13 cellular contexts compared by ENCODE assay signal in the genomic region with DNA sequence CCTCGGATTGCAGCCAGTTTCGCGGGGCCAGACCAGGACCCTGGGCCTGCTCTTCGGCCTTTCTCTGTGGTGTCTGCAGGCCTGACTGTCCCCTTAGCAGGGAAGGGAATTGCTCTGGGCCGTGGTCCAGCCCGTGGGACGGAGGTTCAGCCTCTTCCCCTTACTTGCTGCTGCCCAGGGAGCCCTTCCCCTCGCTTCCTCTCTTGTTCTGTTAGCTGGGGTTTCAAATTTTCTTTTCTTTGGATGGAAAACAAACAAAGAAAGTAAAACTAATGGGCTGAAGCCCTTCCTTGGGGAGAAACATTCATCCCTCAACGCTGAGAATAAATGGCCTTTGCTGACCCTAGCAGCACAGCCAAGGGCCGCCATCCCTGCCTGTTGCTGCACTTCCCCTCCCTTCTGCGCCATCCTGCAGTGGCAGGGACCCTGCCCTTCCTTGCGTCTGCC. TPM values are rescaled to one million over a fixed set of nuclear protein-coding genes. Genes with fewer than 3 reads are reported as not detected.
A peak's percentile ranks its signal among the peaks of the same experiment; 100 is the strongest.
DNase-seq lines count a peak whose midpoint lies in the region; ATAC-seq, FAIRE-seq and TF ChIP-seq lines count a peak whose summit lies in the region.
"Had no signal": no experiment of that assay in that cellular context is flagged by ENCODE, and none has a peak within 500 bp of the region (broad histone marks: within the 10 kb centered on the region; RNA-seq: fewer than 3 reads in every experiment).

No MANE protein-coding gene starts in this region.

- no peak overlapping the region for H2AFZ ChIP-seq in endothelial cell of umbilical vein (ENCODE audit: low read depth, low read length)

- no peaks in the 10 kb centered on the region for H3K9me3 Mint-ChIP-seq in HFFc6
- H3K9me3 Mint-ChIP-seq: activated naive CD4-positive, alpha-beta T cell treated with anti-CD3 and anti-CD28 coated beads, Interleukin-2, amount 50 U/mL, for 24 hours; IgD-negative memory B cell; memory B cell; stimulated activated memory B cell treated with anti-CD40 and anti-IgM and Interleukin-4, amounts not matched to agents 10 μg/mL and 1 μg/mL and 100 μg/mL, for 72 hours had no signal

- H3K36me3 Mint-ChIP-seq in HFFc6 (ENCODE audit: low read depth), result no peaks in the 10 kb centered on the region
- H3K36me3 Mint-ChIP-seq: activated naive CD4-positive, alpha-beta T cell treated with anti-CD3 and anti-CD28 coated beads, Interleukin-2, amount 50 U/mL, for 24 hours; IgD-negative memory B cell; memory B cell; stimulated activated memory B cell treated with anti-CD40 and anti-IgM and Interleukin-4, amounts not matched to agents 10 μg/mL and 1 μg/mL and 100 μg/mL, for 72 hours had no signal

- POLR2A ChIA-PET in endothelial cell of umbilical vein (lab: Charles Lee), result interaction anchor here (0.6 kb wide), 1 partner anchor 51 kb away, joined by 6 read pairs; no protein-coding TSS in a partner anchor

- peak overlapping the region; percentile 76 for H3K27ac Mint-ChIP-seq in HFFc6
- H3K27ac Mint-ChIP-seq: activated naive CD4-positive, alpha-beta T cell treated with anti-CD3 and anti-CD28 coated beads, Interleukin-2, amount 50 U/mL, for 24 hours; IgD-negative memory B cell; memory B cell; stimulated activated memory B cell treated with anti-CD40 and anti-IgM and Interleukin-4, amounts not matched to agents 10 μg/mL and 1 μg/mL and 100 μg/mL, for 72 hours had no signal

- no peaks in the 10 kb centered on the region for H3K27me3 ChIP-seq in endothelial cell of umbilical vein (ENCODE audit: control insufficient read depth in 2 of 2, insufficient read depth in 2 of 2, low read length in 2 of 2)
- no peaks in the 10 kb centered on the region for H3K27me3 ChIP-seq in subcutaneous abdominal adipose tissue (ENCODE audit: control insufficient read depth in 5 of 5, insufficient read depth in 4 of 5, low read length in 5 of 5)

- peaks cover 88% of the 10 kb centered on the region for H3K4me1 Mint-ChIP-seq in HFFc6 (ENCODE audit: low read depth)
- H3K4me1 Mint-ChIP-seq: activated naive CD4-positive, alpha-beta T cell treated with anti-CD3 and anti-CD28 coated beads, Interleukin-2, amount 50 U/mL, for 24 hours; memory B cell had no signal

- intact Hi-C loops in endothelial cell of umbilical vein (cut with micrococcal nuclease), result loop anchor here (1.0 kb wide), 1 partner anchor 24 kb away; no protein-coding TSS in a partner anchor
- intact Hi-C loops in left colon (cut with DNase I, micrococcal nuclease), result no loop called here

- CTCF ChIA-PET in endothelial cell of umbilical vein (lab: Charles Lee), result interaction anchor here (0.7 to 2.4 kb wide), 4 partner anchors 11 to 46 kb away, joined by 3 to 5 read pairs (median 4); no protein-coding TSS in a partner anchor

- no peaks in the 10 kb centered on the region for H4K20me1 ChIP-seq in endothelial cell of umbilical vein (replicated peaks; ENCODE audit: control insufficient read depth, extremely low read depth, insufficient read depth, low read length)

- H3K27ac ChIP-seq in endothelial cell of umbilical vein (ENCODE audit: insufficient read depth, low read depth, low read length) (peak overlapping the region; percentile 42), subcutaneous abdominal adipose tissue (ENCODE audit: low read depth, low read length) (peak overlapping the region; percentile 78)

- TF ChIP-seq CTCF in HFFc6 (IDR thresholded peaks at IDR 0.05), result no peak
- TF ChIP-seq CTCF in endothelial cell of umbilical vein (IDR thresholded peaks at IDR 0.05; ENCODE audit: extremely low read depth in 1 of 2, insufficient read depth in 1 of 2, low read depth in 1 of 2, low read length in 2 of 2), result no peak

- peaks cover 81% of the 10 kb centered on the region for H3K4me1 ChIP-seq in endothelial cell of umbilical vein (ENCODE audit: control insufficient read depth, extremely low read depth, insufficient read depth, low read length)
- peaks cover 35 to 85% (median 67%) of the 10 kb centered on the region in 5 donors for H3K4me1 ChIP-seq in subcutaneous abdominal adipose tissue (ENCODE audit: control insufficient read depth in 5 of 5, insufficient read depth in 5 of 5, low read length in 5 of 5)

- no peak for DNase-seq in HFFc6
- DNase-seq in endothelial cell of umbilical vein (ENCODE audit: low read depth, low spot score), result peak; percentile 68
- DNase-seq in medulla oblongata (ENCODE audit: extremely low spot score), result peak; percentile 56
- DNase-seq in NCI-H345 treated with DMSO at 0.1 percent for 48 hours (lab: John Stamatoyannopoulos, UW; ENCODE audit: unreplicated experiment), result no peak
- no peak for DNase-seq in left colon
- DNase-seq in activated T-cell treated with anti-CD3 and anti-CD28 coated beads, Interleukin-2, amount 50 U/mL, for 48 hours, result no peak
- no peak for DNase-seq in NCI-H1694 (lab: John Stamatoyannopoulos, UW)
- DNase-seq: activated CD4-positive, alpha-beta T cell treated with anti-CD3 and anti-CD28 coated beads for 1 hour had no signal

- FAIRE-seq in endothelial cell of umbilical vein (lab: Jason Lieb, UNC), result peak; percentile 78

- no peaks in the 10 kb centered on the region for H3K9me3 ChIP-seq in endothelial cell of umbilical vein (replicated peaks; ENCODE audit: control insufficient read depth, insufficient read depth, low read length)
- H3K9me3 ChIP-seq in subcutaneous abdominal adipose tissue (ENCODE audit: control insufficient read depth in 5 of 5, low read length in 5 of 5), result no peaks in the 10 kb centered on the region

- ATAC-seq in left colon, result no peak
- ATAC-seq: stimulated activated memory B cell treated with anti-CD40 and anti-IgM and Interleukin-4, amounts not matched to agents 10 μg/mL and 1 μg/mL and 100 μg/mL, for 72 hours had no signal

- no peak for TF ChIP-seq POLR2A in endothelial cell of umbilical vein (IDR thresholded peaks at IDR 0.05; ENCODE audit: low read depth, low read length)

- no peak overlapping the region for H3K4me3 ChIP-seq in endothelial cell of umbilical vein (replicated peaks in 1 of 3; ENCODE audit: insufficient read depth in 1 of 3, low read depth in 1 of 3, low read length in 3 of 3)
- peak overlapping the region in 4 of 5 donors; percentile 13 to 23 (median 22) for H3K4me3 ChIP-seq in subcutaneous abdominal adipose tissue (ENCODE audit: low read depth in 1 of 5, low read length in 5 of 5)

- H3K79me2 ChIP-seq in endothelial cell of umbilical vein (ENCODE audit: control insufficient read depth, insufficient read depth, low read length), result peaks cover 90% of the 10 kb centered on the region

- H3K27me3 Mint-ChIP-seq in HFFc6 (ENCODE audit: insufficient read depth), result no peaks in the 10 kb centered on the region
- H3K27me3 Mint-ChIP-seq: activated naive CD4-positive, alpha-beta T cell treated with anti-CD3 and anti-CD28 coated beads, Interleukin-2, amount 50 U/mL, for 24 hours had no signal

- peak overlapping the region; percentile 58 for H3K4me2 ChIP-seq in endothelial cell of umbilical vein (ENCODE audit: insufficient read depth, low read length)

- dilution Hi-C loops in endothelial cell of umbilical vein (cut with MboI; ENCODE audit: extremely low pct_ligation_motif_present, low sequenced_read_pairs), result no loop called here

- peak overlapping the region; percentile 32 for H3K9ac ChIP-seq in endothelial cell of umbilical vein (replicated peaks; ENCODE audit: extremely low read depth, insufficient read depth, low read length)
- H3K9ac ChIP-seq in subcutaneous abdominal adipose tissue (ENCODE audit: low read length in 5 of 5), result peak overlapping the region in 1 of 5 donors; percentile 57

- H3K36me3 ChIP-seq in endothelial cell of umbilical vein (ENCODE audit: control insufficient read depth in 2 of 2, extremely low read depth in 1 of 2, insufficient read depth in 2 of 2, low read length in 2 of 2), result no peaks in the 10 kb centered on the region
- no peaks in the 10 kb centered on the region for H3K36me3 ChIP-seq in subcutaneous abdominal adipose tissue (ENCODE audit: control insufficient read depth in 5 of 5, insufficient read depth in 5 of 5, low read length in 5 of 5)

- no TSS peak for BruUV-seq in endothelial cell of umbilical vein (replicated peaks; lab: Mats Ljungman, UMichigan)

- peak overlapping the region; percentile 77 for H3K4me3 Mint-ChIP-seq in HFFc6
- H3K4me3 Mint-ChIP-seq: activated naive CD4-positive, alpha-beta T cell treated with anti-CD3 and anti-CD28 coated beads, Interleukin-2, amount 50 U/mL, for 24 hours; memory B cell; stimulated activated memory B cell treated with anti-CD40 and anti-IgM and Interleukin-4, amounts not matched to agents 10 μg/mL and 1 μg/mL and 100 μg/mL, for 72 hours had no signal

- H3K9me1 ChIP-seq in endothelial cell of umbilical vein (replicated peaks; ENCODE audit: control insufficient read depth, extremely low read depth, insufficient read depth, low read length), result no peaks in the 10 kb centered on the region

TF ChIP-seq in endothelial cell of umbilical vein, 7 proteins besides CTCF, POLR2A, EP300 and RAD21:
- TF ChIP-seq MYC (IDR thresholded peaks at IDR 0.05; ENCODE audit: low read depth, low read length), result no peak
- no peak for TF ChIP-seq JUN (IDR thresholded peaks at IDR 0.05; ENCODE audit: borderline replicate concordance, insufficient read depth, insufficient read length, low read depth)
- TF ChIP-seq FOS (IDR thresholded peaks at IDR 0.05; ENCODE audit: borderline replicate concordance, insufficient read depth, low read length), result no peak
- TF ChIP-seq POLR2AphosphoS5 (IDR thresholded peaks at IDR 0.05; ENCODE audit: insufficient read depth, low read depth, low read length), result no peak

RNA-seq across cellular contexts. Expression of a gene that starts 52.4 kb away (rescaled TPM):
- total RNA-seq in HFFc6 (2021; fragmentation: NEBNext Ultra II Directional; extraction: Animal tissue kit (Norgen Biotek cat#: 25700)), result 10 to 100 TPM; 31.2 to 37.4 (median 34.3) TPM
- total RNA-seq in endothelial cell of umbilical vein, result 75.8 and 79.2 TPM in 2 replicates
- 26.4 and 31.1 TPM in 2 replicates for polyA plus RNA-seq in endothelial cell of umbilical vein
- 31.6 and 32.0 TPM in 2 replicates for polyA plus RNA-seq in endothelial cell of umbilical vein (2011; cell fraction: cytosol; rRNA removed)
- 85.8 and 94.0 TPM in 2 replicates for polyA plus RNA-seq in endothelial cell of umbilical vein (2011; cell fraction: nucleus; rRNA removed)
- 39.1 and 42.5 TPM in 2 replicates for polyA plus RNA-seq in endothelial cell of umbilical vein (2012)
- 66.1 and 67.7 TPM in 2 replicates for polyA minus RNA-seq in endothelial cell of umbilical vein
- 7.3 TPM for polyA minus RNA-seq in endothelial cell of umbilical vein (2011; cell fraction: cytosol; rRNA and poly(A)+ RNA removed)
- polyA minus RNA-seq in endothelial cell of umbilical vein (2011; cell fraction: nucleus; rRNA and poly(A)+ RNA removed), result 92.1 and 117 TPM in 2 replicates
- 10 to 100 TPM; 63.8 to 71.0 TPM for total RNA-seq in left colon
- polyA plus RNA-seq: IgD-negative memory B cell had no signal

Comparison
In these comparisons a context has a peak if more than half of its experiments do, and no peak if none do; other contexts are left out.
1. DNase-seq: peak in endothelial cell of umbilical vein (single experiment) and medulla oblongata (single experiment); none in HFFc6 (single experiment), NCI-H345 treated with DMSO at 0.1 percent for 48 hours (single experiment), left colon (0 of 2), activated T-cell treated with anti-CD3 and anti-CD28 coated beads, Interleukin-2, amount 50 U/mL, for 48 hours (0 of 2) and NCI-H1694 (single experiment).
2. H3K4me3 ChIP-seq: peak in subcutaneous abdominal adipose tissue (4 of 5); none in endothelial cell of umbilical vein (0 of 3).